In the genomic region with DNA sequence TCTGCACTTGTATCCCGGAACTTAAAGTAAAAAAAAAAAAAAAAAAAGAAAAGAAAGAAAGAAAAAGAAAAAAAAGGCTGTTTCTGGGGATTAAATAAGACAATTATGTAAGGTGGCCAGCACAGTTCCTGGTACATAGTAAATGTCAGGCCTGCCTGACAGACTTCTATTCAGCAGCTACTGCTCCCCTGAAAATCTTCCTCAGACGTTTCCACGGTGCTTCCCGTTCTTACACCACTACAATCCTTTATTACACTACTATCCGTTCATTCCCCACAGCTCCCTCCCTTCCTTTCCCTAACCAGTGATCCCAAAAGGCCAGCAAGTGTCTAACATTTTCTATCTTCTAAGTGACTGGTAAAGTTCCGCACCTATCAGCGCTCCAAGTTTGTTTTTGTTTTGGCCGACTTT, we compare ENCODE assay signal across 8 cellular contexts.
A peak's percentile ranks its signal among the peaks of the same experiment; 100 is the strongest.
DNase-seq lines count a peak whose midpoint lies in the region; ATAC-seq and TF ChIP-seq lines count a peak whose summit lies in the region.

No MANE protein-coding gene starts in this region.

- DNase-seq in GM12864 (ENCODE audit: low read depth) (no peak), LNCaP clone FGC (ENCODE audit: low read depth) (no peak), choroid plexus epithelial cell (ENCODE audit: low read depth) (peak; percentile 41), globus pallidus (ENCODE audit: low spot score) (no peak), NCI-H1105 (lab: John Stamatoyannopoulos, UW) (no peak)
- DNase-seq in activated effector memory CD4-positive, alpha-beta T cell treated with anti-CD3 and anti-CD28 coated beads, Interleukin-2, amount 50 U/mL, for 16 hours: no peak

- no peaks in the 10 kb centered on the region for H3K36me3 ChIP-seq in mucosa of stomach (ENCODE audit: control insufficient read depth, insufficient read depth, low read length)

- ATAC-seq in GM21786 (IDR thresholded peaks at IDR 0.05; ENCODE audit: unreplicated experiment): no peak

- H3K9ac ChIP-seq in mucosa of stomach (ENCODE audit: low read length): peak overlapping the region; percentile 82

- H3K4me1 ChIP-seq in mucosa of stomach (ENCODE audit: control insufficient read depth, insufficient read depth, low read length): no peaks in the 10 kb centered on the region

- no peaks in the 10 kb centered on the region for H3K27me3 ChIP-seq in mucosa of stomach (ENCODE audit: control insufficient read depth, insufficient read depth, low read length)

- TF ChIP-seq CTCF in GM12864 (IDR thresholded peaks at IDR 0.05; ENCODE audit: low read depth, low read length, missing control alignments) (no peak), LNCaP clone FGC (IDR thresholded peaks at IDR 0.05; ENCODE audit: control insufficient read depth, extremely low read depth, insufficient read depth) (no peak), choroid plexus epithelial cell (conservative IDR thresholded peaks at IDR 0.05; ENCODE audit: low read depth, low read length) (no peak)

- peak overlapping the region; percentile 93 for H3K4me3 ChIP-seq in GM12864 (ENCODE audit: low read depth, low read length)
- H3K4me3 ChIP-seq in LNCaP clone FGC (ENCODE audit: low read depth, low read length): peak overlapping the region; percentile 85
- peak overlapping the region; percentile 82 for H3K4me3 ChIP-seq in choroid plexus epithelial cell (ENCODE audit: low read depth, low read length)
- peak overlapping the region; percentile 72 for H3K4me3 ChIP-seq in mucosa of stomach (ENCODE audit: low read length)

- no peaks in the 10 kb centered on the region for H3K9me3 ChIP-seq in mucosa of stomach (ENCODE audit: control insufficient read depth, low read length)
